In genomic region chr5:145629047-145629446, GRCh38 we compare ENCODE assay signal across 24 cellular contexts.
"Had no signal": no experiment of that assay in that cellular context is flagged by ENCODE, and none has a peak within 500 bp of the region (broad histone marks: within the 10 kb centered on the region; RNA-seq: fewer than 3 reads in every experiment).

No MANE protein-coding gene starts in this region.

- H3K4me1 ChIP-seq: esophagus squamous epithelium, heart right ventricle, left ventricle myocardium inferior, spleen, suprapubic skin, transverse colon had no signal

- DNase-seq: activated B cell treated with CpG ODN at 0.5 μM for 24 hours; activated CD4-positive, alpha-beta T cell treated with anti-CD3 and anti-CD28 coated beads, Interleukin-2, amount 50 U/mL, for 1 hour; activated CD8-positive, alpha-beta T cell treated with anti-CD3 and anti-CD28 coated beads for 36 hours; activated naive CD4-positive, alpha-beta T cell; activated T-cell treated with anti-CD3 and anti-CD28 coated beads, Interleukin-2, amount 50 U/mL, for 4 hours; anterior cingulate cortex; effector CD8-positive, alpha-beta T cell; esophagus squamous epithelium; foreskin melanocyte; heart right ventricle; left ventricle myocardium inferior; mucosa of descending colon; right cardiac atrium; spleen; stimulated activated naive CD4-positive, alpha-beta T cell; T1000; transverse colon had no signal

- H3K27me3 ChIP-seq: esophagus squamous epithelium, heart right ventricle, spleen, suprapubic skin, transverse colon had no signal

- H3K9me3 ChIP-seq: esophagus squamous epithelium, suprapubic skin, transverse colon had no signal

- H3K36me3 ChIP-seq: esophagus squamous epithelium, heart right ventricle, left ventricle myocardium inferior, spleen, suprapubic skin, transverse colon had no signal

- H3K27ac ChIP-seq: epithelial cell of prostate, esophagus squamous epithelium, heart right ventricle, left ventricle myocardium inferior, spleen, suprapubic skin, transverse colon had no signal

- H3K4me3 ChIP-seq: esophagus squamous epithelium, heart right ventricle, left ventricle myocardium inferior, mucosa of descending colon, spleen, suprapubic skin, transverse colon had no signal

- FAIRE-seq: bronchial epithelial cell, colon, endometrium had no signal

- ATAC-seq: activated CD8-positive, alpha-beta T cell treated with anti-CD3 and anti-CD28 coated beads for 36 hours; activated T-cell treated with anti-CD3 and anti-CD28 coated beads, Interleukin-2, amount 50 U/mL, for 4 hours; activated T-helper 17 cell treated with anti-CD3 and anti-CD28 coated beads, Interleukin-2, amount 50 U/mL, for 72 hours; heart right ventricle; mucosa of descending colon; natural killer cell treated with Interleukin-12 subunit alpha and Interleukin-12 subunit beta and Interleukin-15 and Interleukin-18, amount 100 ng/mL, for 72 hours; right cardiac atrium had no signal
